Comparison of ENCODE assay signal across 15 cellular contexts in the genomic region with DNA sequence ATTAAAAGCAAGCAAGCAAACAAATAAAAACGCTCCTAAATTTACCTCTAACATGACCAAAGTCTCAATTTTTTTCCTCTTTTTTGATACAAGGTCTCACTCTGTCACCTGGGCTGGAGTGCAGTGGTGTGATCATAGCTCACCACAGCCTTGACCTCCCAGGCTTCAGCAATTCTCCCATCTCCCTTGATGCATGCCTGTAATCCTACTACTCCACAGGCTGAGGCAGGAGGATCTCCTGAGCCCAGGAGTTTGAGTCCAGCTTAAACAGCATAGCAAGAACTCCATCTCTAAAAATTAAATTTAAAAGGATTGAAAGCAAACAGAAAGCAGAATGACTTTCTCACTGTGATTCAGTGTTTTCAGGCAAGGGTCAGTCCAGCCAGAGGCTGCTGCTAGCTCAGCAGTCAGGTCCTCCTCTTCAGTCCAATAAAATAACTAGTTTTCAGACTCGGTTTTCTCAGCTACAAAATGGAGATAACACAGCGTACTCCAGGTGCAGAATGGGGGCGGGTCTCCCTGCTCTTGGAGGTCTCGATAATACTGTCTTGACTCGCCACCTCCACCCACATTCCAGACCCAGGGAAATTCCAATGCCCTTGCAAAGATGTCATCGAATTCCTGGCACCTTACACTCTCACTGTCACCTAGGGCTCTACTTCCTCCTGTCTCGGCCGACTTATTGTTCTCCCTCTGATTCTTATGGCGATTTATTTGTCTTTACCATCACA. TPM values are rescaled to one million over a fixed set of nuclear protein-coding genes. Genes with fewer than 3 reads are reported as not detected.
A peak's percentile ranks its signal among the peaks of the same experiment; 100 is the strongest.
DNase-seq lines count a peak whose midpoint lies in the region; ATAC-seq, FAIRE-seq and TF ChIP-seq lines count a peak whose summit lies in the region.
"Had no signal": no experiment of that assay in that cellular context is flagged by ENCODE, and none has a peak within 500 bp of the region (broad histone marks: within the 10 kb centered on the region; RNA-seq: fewer than 3 reads in every experiment).

No MANE protein-coding gene starts in this region.

- no peak for TF ChIP-seq RAD21 in SK-N-SH (IDR thresholded peaks at IDR 0.05; ENCODE audit: low read length)

- H2AFZ ChIP-seq in SK-N-SH (ENCODE audit: low read depth) = no peak overlapping the region

- no peaks in the 10 kb centered on the region for H3K36me3 ChIP-seq in SK-N-SH (replicated peaks in 1 of 2; ENCODE audit: control insufficient read depth in 1 of 2, insufficient read depth in 2 of 2, low read length in 1 of 2)
- H3K36me3 ChIP-seq: WERI-Rb-1 had no signal

- no peaks in the 10 kb centered on the region for H3F3A ChIP-seq in SK-N-SH (replicated peaks; ENCODE audit: insufficient read depth)

- no peak overlapping the region for H3K27ac ChIP-seq in SK-N-SH (ENCODE audit: low read depth in 2 of 2, low read length in 1 of 2)
- H3K27ac ChIP-seq: 22Rv1, WERI-Rb-1 had no signal

- WGBS in SK-N-SH (ENCODE audit: low lambda C conversion rate) = 35% methylated on average over 7 of the region's 10 CpGs

- no peak for FAIRE-seq in urothelium cell line (lab: Jason Lieb, UNC)
- FAIRE-seq: D721Med had no signal

- H3K4me2 ChIP-seq in SK-N-SH = no peak overlapping the region

- TF ChIP-seq CTCF in SK-N-SH (IDR thresholded peaks at IDR 0.05) = no peak
- no peak for TF ChIP-seq CTCF in choroid plexus epithelial cell (conservative IDR thresholded peaks at IDR 0.05; ENCODE audit: low read depth, low read length)

- no peaks in the 10 kb centered on the region for H3K9me3 ChIP-seq in SK-N-SH

- POLR2A ChIA-PET in SK-N-SH (lab: Yijun Ruan, JAX) = no interaction called here

- CTCF ChIA-PET in SK-N-SH (lab: Yijun Ruan, JAX) = no interaction called here

- H3K9ac ChIP-seq in SK-N-SH = no peak overlapping the region

- H3K79me2 ChIP-seq in SK-N-SH (ENCODE audit: insufficient read depth) = no peaks in the 10 kb centered on the region

- no peaks in the 10 kb centered on the region for H3K27me3 ChIP-seq in SK-N-SH (ENCODE audit: insufficient read depth)

- DNase-seq in SK-N-SH (no peak), choroid plexus epithelial cell (ENCODE audit: low read depth) (peak; percentile 21), kidney glomerular epithelial cell (lab: John Stamatoyannopoulos, UW) (peak; percentile 84), urothelium cell line (ENCODE audit: low spot score) (peak; percentile 75), NCI-H345 treated with DMSO at 0.1 percent for 48 hours (lab: John Stamatoyannopoulos, UW; ENCODE audit: unreplicated experiment) (no peak), SKM-1 (lab: John Stamatoyannopoulos, UW; ENCODE audit: unreplicated experiment) (no peak)
- DNase-seq in activated effector memory CD4-positive, alpha-beta T cell treated with Interleukin-2 at 50 U/mL for 16 hours = no peak
- DNase-seq: activated CD8-positive, alpha-beta memory T cell treated with anti-CD3 and anti-CD28 coated beads, Interleukin-2, amount 50 U/mL, for 4 hours; NCI-H1417; NCI-H524 treated with DMSO at 0.1 percent for 48 hours; SHP77 treated with DMSO at 0.1 percent for 48 hours; WERI-Rb-1 had no signal

- TF ChIP-seq EP300 in SK-N-SH (IDR thresholded peaks at IDR 0.05; ENCODE audit: borderline replicate concordance in 1 of 2, low read depth in 1 of 2, low read length in 1 of 2) = no peak

- peak; percentile 38 for ATAC-seq in SK-N-SH treated with all-trans-retinoic acid at 6 μM for 48 hours

- H3K4me3 ChIP-seq in SK-N-SH (ENCODE audit: low read depth in 2 of 2, low read length in 1 of 2) (no peak overlapping the region), choroid plexus epithelial cell (ENCODE audit: low read depth, low read length) (no peak overlapping the region)

- H4K20me1 ChIP-seq in SK-N-SH (ENCODE audit: insufficient read depth) = no peaks in the 10 kb centered on the region

- no peaks in the 10 kb centered on the region for H3K9me2 ChIP-seq in SK-N-SH

- H3K4me1 ChIP-seq in SK-N-SH (ENCODE audit: control insufficient read depth in 1 of 2, insufficient read depth in 2 of 2, low read depth in 1 of 2, low read length in 1 of 2) = no peaks in the 10 kb centered on the region

TF ChIP-seq in SK-N-SH treated with all-trans-retinoic acid at 6 μM for 48 hours, 23 proteins besides CTCF, POLR2A, EP300 and RAD21:
- TF ChIP-seq ZNF70 (CRISPR knock-in tag; IDR thresholded peaks at IDR 0.05) (no peak), ZFP30 (CRISPR knock-in tag; IDR thresholded peaks at IDR 0.05) (no peak), ISL1 (CRISPR knock-in tag; IDR thresholded peaks at IDR 0.05) (no peak)

TF ChIP-seq in SK-N-SH, 30 proteins besides CTCF, POLR2A, EP300 and RAD21:
- TF ChIP-seq TAF1 (IDR thresholded peaks at IDR 0.05; ENCODE audit: borderline replicate concordance, low read depth, low read length) = no peak
- TF ChIP-seq SIN3A (IDR thresholded peaks at IDR 0.05; ENCODE audit: borderline replicate concordance, low read depth, low read length) = no peak
- no peak for TF ChIP-seq NFIC (IDR thresholded peaks at IDR 0.05; ENCODE audit: borderline replicate concordance)
- TF ChIP-seq FOXJ3 (CRISPR knock-in tag; IDR thresholded peaks at IDR 0.05) = no peak

RNA-seq across cellular contexts. Expression of gene MRTFB, which starts 20.7 kb away (rescaled TPM):
- polyA plus RNA-seq in SK-N-SH (2012; rRNA removed) = 3.3 and 4.6 TPM in 2 replicates
- polyA plus RNA-seq in SK-N-SH (2012; cell fraction: cytosol; rRNA removed) = 4.1 and 4.5 TPM in 2 replicates
- 13.6 and 18.2 TPM in 2 replicates for polyA plus RNA-seq in SK-N-SH (2012; cell fraction: nucleus; rRNA removed)

Comparison
In these comparisons a context has a peak if more than half of its experiments do, and no peak if none do; other contexts are left out.
1. DNase-seq: peak in choroid plexus epithelial cell (single experiment), kidney glomerular epithelial cell (single experiment) and urothelium cell line (single experiment); none in SK-N-SH (single experiment), activated effector memory CD4-positive, alpha-beta T cell treated with Interleukin-2 at 50 U/mL for 16 hours (single experiment), NCI-H345 treated with DMSO at 0.1 percent for 48 hours (single experiment) and SKM-1 (single experiment).